8 cellular contexts compared by ENCODE assay signal in genomic region chr9:69971643-69972449, GRCh38.
A peak's percentile ranks its signal among the peaks of the same experiment; 100 is the strongest.
DNase-seq lines count a peak whose midpoint lies in the region; ATAC-seq and TF ChIP-seq lines count a peak whose summit lies in the region.

No MANE protein-coding gene starts in this region.

- CTCF ChIA-PET in GM10248 (lab: Yijun Ruan, JAX) = interaction anchor here (0.9 to 13.0 kb wide), 21 partner anchors 9 to 631 kb away, joined by 3 to 168 read pairs (median 5); no protein-coding TSS in a partner anchor

- peak; percentile 84 for TF ChIP-seq CTCF in GM10248 (IDR thresholded peaks at IDR 0.05; ENCODE audit: control extremely low read depth, extremely low read depth, low read depth, missing control alignments)
- TF ChIP-seq CTCF in esophagus squamous epithelium (IDR thresholded peaks at IDR 0.05) = peak; percentile 35 to 87 (median 76)

- DNase-seq in GM10248 (ENCODE audit: extremely low spot score) (peak; percentile 63), NCI-H510A (lab: John Stamatoyannopoulos, UW) (peak; percentile 11), esophagus squamous epithelium (lab: John Stamatoyannopoulos, UW) (no peak), myocyte (ENCODE audit: low read depth) (peak; percentile 83)
- DNase-seq in activated CD8-positive, alpha-beta memory T cell treated with anti-CD3 and anti-CD28 coated beads, Interleukin-2, amount 50 U/mL, for 4 hours = peak; percentile 33
- peak; percentile 60 for DNase-seq in stimulated activated naive CD8-positive, alpha-beta T cell treated with anti-CD3 and anti-CD28 coated beads, Interleukin-15, Interleukin-2, amounts not matched to agents 100 U/mL and 50 U/mL, for 24 hours

- no peaks in the 10 kb centered on the region for H3K27me3 ChIP-seq in esophagus squamous epithelium

- H3K4me1 ChIP-seq in esophagus squamous epithelium = peaks cover 4 to 11% (median 8%) of the 10 kb centered on the region in 3 donors

- WGBS in esophagus squamous epithelium, 2 donors = 41 to 42% methylated on average over 15 to 16 of the region's 16 CpGs

- intact Hi-C loops in esophagus squamous epithelium (cut with DNase I) = loop anchor here (2.0 to 10.0 kb wide), 2 partner anchors 139 to 633 kb away; no protein-coding TSS in a partner anchor

- H3K36me3 ChIP-seq in esophagus squamous epithelium = no peaks in the 10 kb centered on the region

- ATAC-seq in HG02973 (IDR thresholded peaks at IDR 0.05; ENCODE audit: unreplicated experiment) = peak; percentile 66
- peak; percentile 55 for ATAC-seq in stimulated activated naive CD8-positive, alpha-beta T cell treated with anti-CD3 and anti-CD28 coated beads, Interleukin-15, Interleukin-2, amounts not matched to agents 100 U/mL and 50 U/mL, for 24 hours
- ATAC-seq in GM19455 (IDR thresholded peaks at IDR 0.05; ENCODE audit: unreplicated experiment) = no peak

- H3K9me3 ChIP-seq in esophagus squamous epithelium = no peaks in the 10 kb centered on the region

- no peak for TF ChIP-seq POLR2A in esophagus squamous epithelium (IDR thresholded peaks at IDR 0.05)

- H3K27ac ChIP-seq in esophagus squamous epithelium = no peak overlapping the region

- H3K4me3 ChIP-seq in esophagus squamous epithelium = no peak overlapping the region

- POLR2A ChIA-PET in GM10248 (lab: Yijun Ruan, JAX) = no interaction called here
